In genomic region chr18:26453370-26454030, GRCh38 we compare ENCODE assay signal across 12 cellular contexts.
A peak's percentile ranks its signal among the peaks of the same experiment; 100 is the strongest.
DNase-seq lines count a peak whose midpoint lies in the region; ATAC-seq and TF ChIP-seq lines count a peak whose summit lies in the region.
"Had no signal": no experiment of that assay in that cellular context is flagged by ENCODE, and none has a peak within 500 bp of the region (broad histone marks: within the 10 kb centered on the region; RNA-seq: fewer than 3 reads in every experiment).

No MANE protein-coding gene starts in this region.

- in situ Hi-C loops in Caki2 (cut with HindIII; ENCODE audit: low pct_unique_long_range_greater_than_20kb, low sequenced_read_pairs) = no loop called here

- no peak for TF ChIP-seq POLR2A in spleen (IDR thresholded peaks at IDR 0.05)

- H3K4me1 ChIP-seq in RWPE2 (ENCODE audit: insufficient read depth, poor library complexity, severe bottlenecking) = peaks cover 26% of the 10 kb centered on the region
- no peaks in the 10 kb centered on the region for H3K4me1 ChIP-seq in spleen

- H3K27me3 ChIP-seq in RWPE2 (ENCODE audit: insufficient read depth, poor library complexity, severe bottlenecking) (no peaks in the 10 kb centered on the region), spleen (replicated peaks in 1 of 7) (no peaks in the 10 kb centered on the region)

- peak; percentile 54 for ATAC-seq in GM19463 (IDR thresholded peaks at IDR 0.05; ENCODE audit: unreplicated experiment)
- ATAC-seq in HG03342 (IDR thresholded peaks at IDR 0.05; ENCODE audit: unreplicated experiment) = peak; percentile 40
- ATAC-seq in RWPE2 (ENCODE audit: low read depth) = no peak
- ATAC-seq: activated CD4-positive, CD25-positive, alpha-beta regulatory T cell treated with anti-CD3 and anti-CD28 coated beads, Interleukin-2, amount 50 U/mL, for 24 hours had no signal

- H3K36me3 ChIP-seq in RWPE2 (ENCODE audit: low read depth) (peaks cover 34% of the 10 kb centered on the region), spleen (peaks cover 0 to 24% (median 0%) of the 10 kb centered on the region in 6 donors)

- H3K9me3 ChIP-seq in RWPE2 (ENCODE audit: severe bottlenecking) = no peaks in the 10 kb centered on the region
- no peaks in the 10 kb centered on the region for H3K9me3 ChIP-seq in spleen

- DNase-seq in Caki2 (ENCODE audit: low read depth) (peak; percentile 92), RWPE2 (ENCODE audit: low spot score) (no peak), T-helper 9 cell (no peak), T-helper 1 cell (no peak), spleen (no peak)
- no peak for DNase-seq in activated CD4-positive, alpha-beta T cell treated with anti-CD3 and anti-CD28 coated beads, Interleukin-2, amount 50 U/mL, for 4 hours
- DNase-seq: H7; nucleus accumbens; stimulated activated CD8-positive, alpha-beta memory T cell treated with anti-CD3 and anti-CD28 coated beads, Interleukin-4, amount 100 ng/mL, for 48 hours had no signal

- H3K27ac ChIP-seq in RWPE2 (ENCODE audit: poor library complexity, severe bottlenecking) (peak overlapping the region; percentile 85), spleen (no peak overlapping the region)

- TF ChIP-seq CTCF in RWPE2 (IDR thresholded peaks at IDR 0.05; ENCODE audit: poor library complexity, severe bottlenecking) = no peak
- TF ChIP-seq CTCF in spleen (IDR thresholded peaks at IDR 0.05 in 8 of 11, conservative IDR thresholded peaks at IDR 0.05 in 3 of 11) = no peak

- intact Hi-C loops in spleen (cut with DNase I; ENCODE audit: low total_unique reads) = no loop called here

- no peak overlapping the region for H3K4me3 ChIP-seq in RWPE2 (ENCODE audit: severe bottlenecking)
- no peak overlapping the region for H3K4me3 ChIP-seq in spleen

- WGBS in spleen, 5 donors = 90 to 95% (median 92%) methylated on average over 4 of the region's 4 CpGs
